In the genomic region with DNA sequence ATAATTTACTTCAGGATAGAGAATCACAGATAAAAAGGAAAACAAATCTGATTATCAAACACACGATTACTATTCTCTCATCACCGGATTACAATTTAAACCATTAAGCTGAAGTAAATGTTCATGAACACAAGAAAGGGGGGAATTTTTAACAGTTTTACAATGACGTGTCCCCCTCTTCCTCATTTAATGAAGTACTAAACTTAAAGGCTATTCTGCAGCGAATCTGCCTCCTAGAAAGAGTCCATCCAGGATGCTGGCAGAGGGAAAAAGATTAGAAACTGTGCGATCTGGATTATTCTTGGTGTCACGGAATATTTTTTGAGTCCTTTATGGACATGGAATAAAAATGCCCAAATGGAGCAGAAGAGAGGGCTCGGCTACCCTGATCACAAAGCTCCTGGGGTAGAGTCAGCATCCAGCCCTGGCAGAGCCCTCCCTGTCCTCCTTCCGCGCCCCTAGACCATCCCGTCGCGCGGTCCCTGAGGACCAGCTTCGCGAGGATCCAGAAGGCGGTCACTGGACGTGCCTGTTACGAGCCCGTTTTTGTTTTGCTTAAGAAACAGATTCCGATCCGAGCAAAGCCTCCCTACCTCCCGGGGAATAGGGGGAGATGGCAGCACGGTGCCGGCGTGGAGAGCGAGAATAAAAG, we compare ENCODE assay signal across 8 cellular contexts. TPM values are rescaled to one million over a fixed set of nuclear protein-coding genes. Genes with fewer than 3 reads are reported as not detected.
DNase-seq lines count a peak whose midpoint lies in the region; ATAC-seq and TF ChIP-seq lines count a peak whose summit lies in the region.

No MANE protein-coding gene starts in this region.

- H3K27me3 ChIP-seq in liver (ENCODE audit: control insufficient read depth in 4 of 4, insufficient read depth in 4 of 4, low read length in 3 of 4) (no peaks in the 10 kb centered on the region), thoracic aorta (replicated peaks; ENCODE audit: insufficient read depth) (no peaks in the 10 kb centered on the region)

- H3K9ac ChIP-seq in liver (ENCODE audit: low read depth in 1 of 2, low read length in 2 of 2) = peak overlapping the region; percentile 22 to 91

- H3K4me1 ChIP-seq in liver (ENCODE audit: control insufficient read depth in 4 of 4, insufficient read depth in 4 of 4, low read length in 3 of 4) (peaks cover 7 to 18% (median 11%) of the 10 kb centered on the region in 4 donors), thoracic aorta (ENCODE audit: control insufficient read depth in 1 of 2, low read depth in 2 of 2) (peaks cover 35 to 36% of the 10 kb centered on the region in 2 donors)

- no peaks in the 10 kb centered on the region for H3K36me3 ChIP-seq in liver (ENCODE audit: control insufficient read depth in 4 of 4, insufficient read depth in 3 of 4, low read depth in 1 of 4, low read length in 3 of 4)
- H3K36me3 ChIP-seq in thoracic aorta = no peaks in the 10 kb centered on the region

- peak overlapping the region; percentile 100 for H3K27ac ChIP-seq in liver (ENCODE audit: low read depth in 1 of 2, low read length in 2 of 2)
- peak overlapping the region; percentile 100 for H3K27ac ChIP-seq in thoracic aorta

- TF ChIP-seq CTCF in NB4 (IDR thresholded peaks at IDR 0.05; ENCODE audit: low read depth, low read length) (no peak), brain (conservative IDR thresholded peaks at IDR 0.05) (no peak), liver (IDR thresholded peaks at IDR 0.05; ENCODE audit: low read depth, low read length, missing input control) (no peak), thoracic aorta (IDR thresholded peaks at IDR 0.05) (no peak)

- H3K9me3 Mint-ChIP-seq in brain = no peaks in the 10 kb centered on the region

- TF ChIP-seq RAD21 in liver (IDR thresholded peaks at IDR 0.05) = no peak

- H3K4me3 Mint-ChIP-seq in brain = peak overlapping the region; percentile 95 to 99 (median 98)

- H3K9me3 ChIP-seq in liver (ENCODE audit: control insufficient read depth in 4 of 4, low read length in 3 of 4) (no peaks in the 10 kb centered on the region), thoracic aorta (no peaks in the 10 kb centered on the region)

- no peak for TF ChIP-seq POLR2A in NB4 (IDR thresholded peaks at IDR 0.05; ENCODE audit: extremely low read depth, insufficient read length)

- 4% methylated on average over 26 of the region's 26 CpGs for WGBS in liver

- H3K27ac Mint-ChIP-seq in brain = peak overlapping the region; percentile 87 to 98 (median 97)

- peak; percentile 6 for DNase-seq in NCI-H1694 treated with DMSO at 0.1 percent for 48 hours (lab: John Stamatoyannopoulos, UW)
- no peak for DNase-seq in NCI-H1694 (lab: John Stamatoyannopoulos, UW)
- no peak for DNase-seq in NB4 (ENCODE audit: low read depth)
- no peak for DNase-seq in thoracic aorta (ENCODE audit: low spot score)
- no peak for DNase-seq in dermis blood vessel endothelial cell
- DNase-seq in ecto neural progenitor cell (ENCODE audit: low spot score) = no peak

- peaks cover 4% of the 10 kb centered on the region for H3K27me3 Mint-ChIP-seq in brain

- ATAC-seq in thoracic aorta (ENCODE audit: insufficient number of reproducible peaks, low FRiP score, low read depth) = peak; percentile 4

- H3K4me1 Mint-ChIP-seq in brain = peaks cover 50% of the 10 kb centered on the region

- H3K4me3 ChIP-seq in NB4 (ENCODE audit: low read depth, low read length) = peak overlapping the region; percentile 82
- peak overlapping the region; percentile 68 to 95 (median 80) for H3K4me3 ChIP-seq in liver (ENCODE audit: low read depth in 1 of 3, low read length in 3 of 3)
- peak overlapping the region; percentile 100 for H3K4me3 ChIP-seq in thoracic aorta

- no peaks in the 10 kb centered on the region for H3K36me3 Mint-ChIP-seq in brain

TF ChIP-seq in liver, 16 proteins besides CTCF, POLR2A, EP300 and RAD21:
- no peak for TF ChIP-seq JUND (IDR thresholded peaks at IDR 0.05)
- TF ChIP-seq, protein P1, sequence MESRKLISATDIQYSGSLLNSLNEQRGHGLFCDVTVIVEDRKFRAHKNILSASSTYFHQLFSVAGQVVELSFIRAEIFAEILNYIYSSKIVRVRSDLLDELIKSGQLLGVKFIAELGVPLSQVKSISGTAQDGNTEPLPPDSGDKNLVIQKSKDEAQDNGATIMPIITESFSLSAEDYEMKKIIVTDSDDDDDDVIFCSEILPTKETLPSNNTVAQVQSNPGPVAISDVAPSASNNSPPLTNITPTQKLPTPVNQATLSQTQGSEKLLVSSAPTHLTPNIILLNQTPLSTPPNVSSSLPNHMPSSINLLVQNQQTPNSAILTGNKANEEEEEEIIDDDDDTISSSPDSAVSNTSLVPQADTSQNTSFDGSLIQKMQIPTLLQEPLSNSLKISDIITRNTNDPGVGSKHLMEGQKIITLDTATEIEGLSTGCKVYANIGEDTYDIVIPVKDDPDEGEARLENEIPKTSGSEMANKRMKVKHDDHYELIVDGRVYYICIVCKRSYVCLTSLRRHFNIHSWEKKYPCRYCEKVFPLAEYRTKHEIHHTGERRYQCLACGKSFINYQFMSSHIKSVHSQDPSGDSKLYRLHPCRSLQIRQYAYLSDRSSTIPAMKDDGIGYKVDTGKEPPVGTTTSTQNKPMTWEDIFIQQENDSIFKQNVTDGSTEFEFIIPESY (IDR thresholded peaks at IDR 0.05) = no peak
- no peak for TF ChIP-seq NR2F2 (IDR thresholded peaks at IDR 0.05)

RNA-seq across cellular contexts. Expression of a gene that starts 1.2 kb away (rescaled TPM):
- 15.4 TPM for polyA plus RNA-seq in brain (ENCODE audit: insufficient read depth, low read depth, low replicate concordance)
- 10 to 100 TPM; 31.0 to 35.3 TPM for total RNA-seq in liver
- polyA plus RNA-seq in liver = 10 to 100 TPM in 1 of 2 donors, 1 to 10 TPM in 1; 8.1 to 17.2 TPM
- 100 to 1,000 TPM in 1 of 2 donors, 10 to 100 TPM in 1; 80.6 to 111 TPM for total RNA-seq in thoracic aorta
- 52.8 and 54.9 TPM in 2 replicates for total RNA-seq in dermis blood vessel endothelial cell
